2 cellular contexts compared by ENCODE assay signal in genomic region chr5:168327451-168327850, GRCh38.
TF ChIP-seq lines count a peak whose summit lies in the region.

No MANE protein-coding gene starts in this region.

TF ChIP-seq in A549, 52 proteins besides CTCF, POLR2A, EP300 and RAD21 (continued from another document):
- TF ChIP-seq NFE2L2 (conservative IDR thresholded peaks at IDR 0.05; ENCODE audit: low read length) (no peak), NPAS2 (CRISPR knock-in tag; IDR thresholded peaks at IDR 0.05; ENCODE audit: borderline replicate concordance) (no peak), CBX2 (IDR thresholded peaks at IDR 0.05; ENCODE audit: borderline replicate concordance, low read depth) (no peak), RNF2 (IDR thresholded peaks at IDR 0.05; ENCODE audit: borderline replicate concordance, low read depth) (no peak), FOXS1 (CRISPR knock-in tag; IDR thresholded peaks at IDR 0.05) (no peak), HES2 (IDR thresholded peaks at IDR 0.05) (no peak), BCL3 (IDR thresholded peaks at IDR 0.05) (no peak), RARB (CRISPR knock-in tag; IDR thresholded peaks at IDR 0.05) (no peak), KDM1A (IDR thresholded peaks at IDR 0.05; ENCODE audit: low read depth) (no peak), TP53 (CRISPR knock-in tag; IDR thresholded peaks at IDR 0.05) (no peak), RCOR1 (IDR thresholded peaks at IDR 0.05; ENCODE audit: low read depth, low read length) (no peak), ZFP36 (IDR thresholded peaks at IDR 0.05; ENCODE audit: borderline replicate concordance, partially characterized antibody) (no peak), MAZ (IDR thresholded peaks at IDR 0.05; ENCODE audit: borderline replicate concordance, low read depth, low read length) (no peak), ESRRA (IDR thresholded peaks at IDR 0.05; ENCODE audit: borderline replicate concordance, low read length) (no peak)

TF ChIP-seq in IMR-90, 13 proteins besides CTCF, POLR2A, EP300 and RAD21 (continued from another document):
- TF ChIP-seq NFE2L2 (IDR thresholded peaks at IDR 0.05; ENCODE audit: low read depth, low read length) (no peak), CEBPB (IDR thresholded peaks at IDR 0.05; ENCODE audit: low read depth, low read length) (no peak), MAFK (IDR thresholded peaks at IDR 0.05; ENCODE audit: low read depth, low read length) (no peak), MAZ (IDR thresholded peaks at IDR 0.05; ENCODE audit: borderline replicate concordance, low read depth, low read length) (no peak), MXI1 (IDR thresholded peaks at IDR 0.05; ENCODE audit: borderline replicate concordance, low read depth, low read length) (no peak)
TF ChIP-seq in IMR-90: peak in this region for 0.
